8 cellular contexts compared by ENCODE assay signal in the genomic region with DNA sequence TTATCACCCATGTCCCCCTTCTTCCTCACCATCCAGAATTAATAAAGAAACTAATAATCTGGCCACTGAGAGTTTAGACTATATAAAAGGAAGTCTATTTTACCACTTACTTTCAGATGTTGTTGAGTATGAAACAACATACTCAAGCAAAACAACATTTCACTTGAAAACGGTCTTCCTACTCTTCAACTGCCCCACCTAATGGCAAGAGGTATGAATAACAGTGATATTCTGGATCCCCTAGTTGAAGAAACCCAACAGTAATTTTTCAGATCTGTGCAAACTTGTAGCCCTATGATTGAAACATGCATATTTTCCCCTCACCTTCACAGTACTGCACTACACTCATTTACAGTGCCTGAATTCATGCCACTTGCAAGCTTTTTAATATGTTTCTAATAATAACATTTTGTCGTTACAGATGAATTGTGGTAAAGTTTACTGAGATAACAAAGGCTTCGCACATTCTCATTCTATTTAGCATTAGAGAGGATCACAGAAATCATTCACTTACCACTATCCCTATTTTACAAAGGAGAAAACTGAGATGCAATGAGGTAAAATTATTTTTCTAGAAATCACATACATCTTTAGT.
DNase-seq lines count a peak whose midpoint lies in the region; ATAC-seq and TF ChIP-seq lines count a peak whose summit lies in the region.

No MANE protein-coding gene starts in this region.

- H3K36me3 ChIP-seq in endodermal cell (ENCODE audit: control insufficient read depth, insufficient read depth, low read length) (no peaks in the 10 kb centered on the region), stomach (no peaks in the 10 kb centered on the region), gastrocnemius medialis (no peaks in the 10 kb centered on the region)

- no peak for ATAC-seq in gastrocnemius medialis
- no peak for ATAC-seq in effector memory CD8-positive, alpha-beta T cell (replicated peaks)

- no peak overlapping the region for H3K9ac ChIP-seq in endodermal cell (ENCODE audit: extremely low read depth, low read length, poor library complexity, severe bottlenecking)

- H3K4me1 Mint-ChIP-seq in HFFc6 (ENCODE audit: low read depth) (no peaks in the 10 kb centered on the region), endodermal cell (peaks cover 5% of the 10 kb centered on the region)
- H3K4me1 Mint-ChIP-seq in effector memory CD8-positive, alpha-beta T cell (ENCODE audit: low read depth in 2 of 2): no peaks in the 10 kb centered on the region

- no peak overlapping the region for H3K4me3 Mint-ChIP-seq in HFFc6
- no peak overlapping the region for H3K4me3 Mint-ChIP-seq in endodermal cell
- no peak overlapping the region for H3K4me3 Mint-ChIP-seq in effector memory CD8-positive, alpha-beta T cell

- H3K27me3 Mint-ChIP-seq in HFFc6 (ENCODE audit: insufficient read depth) (peaks cover 4% of the 10 kb centered on the region; the same call in 1 of the 2 replicates), endodermal cell (ENCODE audit: insufficient read depth) (no peaks in the 10 kb centered on the region)
- no peaks in the 10 kb centered on the region for H3K27me3 Mint-ChIP-seq in effector memory CD8-positive, alpha-beta T cell

- no peaks in the 10 kb centered on the region for H3K27me3 ChIP-seq in endodermal cell (ENCODE audit: control insufficient read depth, insufficient read depth, low read length, poor library complexity, severe bottlenecking)
- H3K27me3 ChIP-seq in stomach: no peaks in the 10 kb centered on the region
- H3K27me3 ChIP-seq in gastrocnemius medialis: no peaks in the 10 kb centered on the region

- H3K4me1 ChIP-seq in endodermal cell (ENCODE audit: control insufficient read depth, insufficient read depth, low read length): no peaks in the 10 kb centered on the region
- H3K4me1 ChIP-seq in stomach: no peaks in the 10 kb centered on the region
- H3K4me1 ChIP-seq in gastrocnemius medialis: no peaks in the 10 kb centered on the region

- intact Hi-C loops in stomach (cut with DNase I; ENCODE audit: low total_unique reads) (no loop called here), gastrocnemius medialis (cut with DNase I; ENCODE audit: low total_unique reads) (loop anchor here (5.0 kb wide), 1 partner anchor 349 kb away; no protein-coding TSS in a partner anchor)

- no peak for TF ChIP-seq EP300 in stomach (IDR thresholded peaks at IDR 0.05)

- TF ChIP-seq POLR2A in stomach (IDR thresholded peaks at IDR 0.05): no peak
- TF ChIP-seq POLR2A in gastrocnemius medialis (IDR thresholded peaks at IDR 0.05): no peak

- no peaks in the 10 kb centered on the region for H3K36me3 Mint-ChIP-seq in HFFc6 (ENCODE audit: low read depth)
- no peaks in the 10 kb centered on the region for H3K36me3 Mint-ChIP-seq in endodermal cell (ENCODE audit: low read depth)
- H3K36me3 Mint-ChIP-seq in effector memory CD8-positive, alpha-beta T cell (ENCODE audit: insufficient read depth): peaks cover 2% of the 10 kb centered on the region

- in situ Hi-C loops in gastrocnemius medialis (cut with MboI; ENCODE audit: low sequenced_read_pairs in 4 of 4): loop anchor here in 1 of 4 donors (25.0 kb wide), 1 partner anchor 324 kb away; no protein-coding TSS in a partner anchor

- DNase-seq in DMS153 treated with DMSO at 0.1 percent for 48 hours (lab: John Stamatoyannopoulos, UW; ENCODE audit: unreplicated experiment) (peak; percentile 1), DMS153 (lab: John Stamatoyannopoulos, UW) (no peak), HFFc6 (peak; percentile 35), NCI-H2029 treated with DMSO at 0.1 percent for 48 hours (lab: John Stamatoyannopoulos, UW) (peak; percentile 6), endodermal cell (no peak), stomach (no peak), gastrocnemius medialis (no peak)
- no peak for DNase-seq in effector memory CD8-positive, alpha-beta T cell

- H3K4me3 ChIP-seq in endodermal cell (ENCODE audit: low read length) (no peak overlapping the region), stomach (no peak overlapping the region), gastrocnemius medialis (no peak overlapping the region)

- no peak overlapping the region for H3K27ac Mint-ChIP-seq in HFFc6
- no peak overlapping the region for H3K27ac Mint-ChIP-seq in endodermal cell
- no peak overlapping the region for H3K27ac Mint-ChIP-seq in effector memory CD8-positive, alpha-beta T cell

- 0 to 50% methylated on average over 1 to 2 of the region's 3 CpGs for WGBS in endodermal cell (ENCODE audit: insufficient coverage in 1 of 2, insufficient read length in 1 of 2), 2 experiments
- WGBS in stomach, 5 donors: 60 to 68% (median 64%) methylated on average over 3 of the region's 3 CpGs

- H3K9me3 Mint-ChIP-seq in HFFc6: no peaks in the 10 kb centered on the region
- H3K9me3 Mint-ChIP-seq in endodermal cell: no peaks in the 10 kb centered on the region
- H3K9me3 Mint-ChIP-seq in effector memory CD8-positive, alpha-beta T cell: peaks cover 3 to 8% of the 10 kb centered on the region in 2 donors

- H3K9me3 ChIP-seq in endodermal cell (ENCODE audit: control insufficient read depth, low read length): no peaks in the 10 kb centered on the region
- H3K9me3 ChIP-seq in stomach: no peaks in the 10 kb centered on the region
- H3K9me3 ChIP-seq in gastrocnemius medialis: no peaks in the 10 kb centered on the region

- H3K27ac ChIP-seq in endodermal cell (ENCODE audit: low read depth, low read length) (no peak overlapping the region), stomach (no peak overlapping the region), gastrocnemius medialis (no peak overlapping the region)

- TF ChIP-seq CTCF in HFFc6 (IDR thresholded peaks at IDR 0.05) (peak; percentile 72), endodermal cell (conservative IDR thresholded peaks at IDR 0.05) (peak; percentile 77), stomach (IDR thresholded peaks at IDR 0.05) (peak in 4 of 7 experiments; percentile 9 to 31 (median 24)), gastrocnemius medialis (IDR thresholded peaks at IDR 0.05 in 4 of 5, conservative IDR thresholded peaks at IDR 0.05 in 1 of 5) (no peak)

Comparison
In these comparisons a context has a peak if more than half of its experiments do, and no peak if none do; other contexts are left out.
1. DNase-seq: peak in DMS153 treated with DMSO at 0.1 percent for 48 hours (single experiment), HFFc6 (single experiment) and NCI-H2029 treated with DMSO at 0.1 percent for 48 hours (single experiment); none in DMS153 (single experiment), endodermal cell (single experiment), stomach (single experiment), gastrocnemius medialis (0 of 2) and effector memory CD8-positive, alpha-beta T cell (0 of 3).
2. CTCF ChIP-seq: peak in HFFc6 (single experiment), endodermal cell (single experiment) and stomach (4 of 7); none in gastrocnemius medialis (0 of 5).